In the genomic region with DNA sequence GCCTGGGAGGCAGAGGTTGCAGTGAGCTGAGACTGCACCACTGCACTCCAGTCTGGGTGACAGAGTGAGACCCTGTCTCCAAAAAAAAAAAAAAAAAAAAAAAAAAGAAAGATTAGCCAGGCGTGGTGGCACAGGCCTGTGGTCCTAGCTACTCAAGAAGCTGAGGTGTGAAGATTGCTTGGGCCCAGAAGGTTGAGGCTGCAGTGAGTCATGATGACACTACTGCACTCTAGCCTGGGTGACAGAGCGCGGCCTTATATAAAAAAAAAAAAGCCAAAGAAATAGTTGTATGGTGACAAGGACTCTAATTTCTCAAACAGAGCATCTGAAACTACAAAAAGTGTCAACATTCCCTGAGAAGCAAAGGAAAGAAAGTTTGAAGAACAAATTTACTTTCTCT, we compare ENCODE assay signal across 1 cellular context.
TF ChIP-seq lines count a peak whose summit lies in the region.

No MANE protein-coding gene starts in this region.

TF ChIP-seq in HCT116, 20 proteins besides CTCF, POLR2A, EP300 and RAD21:
- TF ChIP-seq SRF (IDR thresholded peaks at IDR 0.05; ENCODE audit: low read depth) (no peak), JUND (IDR thresholded peaks at IDR 0.05) (peak; percentile 24; the same call in 1 of the 2 replicates), POLR2AphosphoS5 (IDR thresholded peaks at IDR 0.05; ENCODE audit: low read depth, low read length) (no peak), YY1 (IDR thresholded peaks at IDR 0.05; ENCODE audit: extremely low read depth, insufficient replicate concordance, low read depth, low read length) (no peak), SP1 (IDR thresholded peaks at IDR 0.05; ENCODE audit: low read depth) (no peak), ZFX (IDR thresholded peaks at IDR 0.05) (0 out of 2 replicates have a peak, but pooled peaks have one; percentile 24), MAX (IDR thresholded peaks at IDR 0.05) (peak; percentile 91), FOSL1 (IDR thresholded peaks at IDR 0.05; ENCODE audit: low read depth) (peak; percentile 73), EZH2phosphoT487 (IDR thresholded peaks at IDR 0.05; ENCODE audit: borderline replicate concordance) (no peak), CBX3 (IDR thresholded peaks at IDR 0.05; ENCODE audit: low read depth) (peak; percentile 66; the same call in 1 of the 2 replicates)
- TF ChIP-seq, protein P1, sequence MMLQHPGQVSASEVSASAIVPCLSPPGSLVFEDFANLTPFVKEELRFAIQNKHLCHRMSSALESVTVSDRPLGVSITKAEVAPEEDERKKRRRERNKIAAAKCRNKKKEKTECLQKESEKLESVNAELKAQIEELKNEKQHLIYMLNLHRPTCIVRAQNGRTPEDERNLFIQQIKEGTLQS (IDR thresholded peaks at IDR 0.05), result no peak
- TF ChIP-seq, protein P2, sequence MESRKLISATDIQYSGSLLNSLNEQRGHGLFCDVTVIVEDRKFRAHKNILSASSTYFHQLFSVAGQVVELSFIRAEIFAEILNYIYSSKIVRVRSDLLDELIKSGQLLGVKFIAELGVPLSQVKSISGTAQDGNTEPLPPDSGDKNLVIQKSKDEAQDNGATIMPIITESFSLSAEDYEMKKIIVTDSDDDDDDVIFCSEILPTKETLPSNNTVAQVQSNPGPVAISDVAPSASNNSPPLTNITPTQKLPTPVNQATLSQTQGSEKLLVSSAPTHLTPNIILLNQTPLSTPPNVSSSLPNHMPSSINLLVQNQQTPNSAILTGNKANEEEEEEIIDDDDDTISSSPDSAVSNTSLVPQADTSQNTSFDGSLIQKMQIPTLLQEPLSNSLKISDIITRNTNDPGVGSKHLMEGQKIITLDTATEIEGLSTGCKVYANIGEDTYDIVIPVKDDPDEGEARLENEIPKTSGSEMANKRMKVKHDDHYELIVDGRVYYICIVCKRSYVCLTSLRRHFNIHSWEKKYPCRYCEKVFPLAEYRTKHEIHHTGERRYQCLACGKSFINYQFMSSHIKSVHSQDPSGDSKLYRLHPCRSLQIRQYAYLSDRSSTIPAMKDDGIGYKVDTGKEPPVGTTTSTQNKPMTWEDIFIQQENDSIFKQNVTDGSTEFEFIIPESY (IDR thresholded peaks at IDR 0.05; ENCODE audit: extremely low read depth, insufficient replicate concordance, low read length), result no peak
